ENCODE assay signal across 8 cellular contexts in genomic region chr1:204151562-204152309, GRCh38. TPM values are rescaled to one million over a fixed set of nuclear protein-coding genes. Genes with fewer than 3 reads are reported as not detected.
DNase-seq lines count a peak whose midpoint lies in the region; ATAC-seq, FAIRE-seq and TF ChIP-seq lines count a peak whose summit lies in the region.

TSS of gene ETNK2 (minus strand) at chr1:204152044. CDS start at chr1:204151852, 192 bp downstream.

- POLR2A ChIA-PET in endothelial cell of umbilical vein (lab: Charles Lee), result interaction anchor here (0.7 to 0.8 kb wide), 2 partner anchors 13 to 101 kb away, joined by 3 read pairs; no protein-coding TSS in a partner anchor

- no peak for TF ChIP-seq POLR2A in endothelial cell of umbilical vein (IDR thresholded peaks at IDR 0.05; ENCODE audit: low read depth, low read length)

- H3K9me1 ChIP-seq in endothelial cell of umbilical vein (replicated peaks; ENCODE audit: control insufficient read depth, extremely low read depth, insufficient read depth, low read length), result no peaks in the 10 kb centered on the region

- peak within 1 kb of the TSS; percentile 85 for H2AFZ ChIP-seq in endothelial cell of umbilical vein (ENCODE audit: low read depth, low read length)

- TF ChIP-seq CTCF in endothelial cell of umbilical vein (IDR thresholded peaks at IDR 0.05; ENCODE audit: extremely low read depth in 1 of 2, insufficient read depth in 1 of 2, low read depth in 1 of 2, low read length in 2 of 2), result no peak

- H3K9me3 ChIP-seq in endothelial cell of umbilical vein (replicated peaks; ENCODE audit: control insufficient read depth, insufficient read depth, low read length), result no peaks in the 10 kb centered on the region
- no peaks in the 10 kb centered on the region for H3K9me3 ChIP-seq in mucosa of rectum (ENCODE audit: control insufficient read depth in 2 of 2, low read length in 2 of 2)

- BruUV-seq in endothelial cell of umbilical vein (replicated peaks; lab: Mats Ljungman, UMichigan), result no TSS peak

- peak within 1 kb of the TSS; percentile 39 for H3K4me2 ChIP-seq in endothelial cell of umbilical vein (ENCODE audit: insufficient read depth, low read length)

- no peaks in the 10 kb centered on the region for H3K79me2 ChIP-seq in endothelial cell of umbilical vein (ENCODE audit: control insufficient read depth, insufficient read depth, low read length)

- FAIRE-seq in endothelial cell of umbilical vein (lab: Jason Lieb, UNC), result peak; percentile 47

- intact Hi-C loops in endothelial cell of umbilical vein (cut with micrococcal nuclease), result loop anchor here (1.0 to 2.0 kb wide), 2 partner anchors 21 to 290 kb away; partner anchors contain the start of gene SNRPE

- dilution Hi-C loops in endothelial cell of umbilical vein (cut with MboI; ENCODE audit: extremely low pct_ligation_motif_present, low sequenced_read_pairs), result loop anchor here (25.0 kb wide), 1 partner anchor 186 kb away; no protein-coding TSS in a partner anchor

- H3K27ac ChIP-seq in endothelial cell of umbilical vein (ENCODE audit: insufficient read depth, low read depth, low read length) (no peak within 1 kb of the TSS), mucosa of rectum (ENCODE audit: low read depth in 2 of 2, low read length in 2 of 2) (peak within 1 kb of the TSS; percentile 32 to 34)

- peak within 1 kb of the TSS; percentile 69 for H3K9ac ChIP-seq in endothelial cell of umbilical vein (replicated peaks; ENCODE audit: extremely low read depth, insufficient read depth, low read length)
- peak within 1 kb of the TSS in 1 of 2 donors; percentile 56 for H3K9ac ChIP-seq in mucosa of rectum (ENCODE audit: low read depth in 1 of 2, low read length in 2 of 2)

- H3K36me3 ChIP-seq in endothelial cell of umbilical vein (ENCODE audit: control insufficient read depth in 2 of 2, extremely low read depth in 1 of 2, insufficient read depth in 2 of 2, low read length in 2 of 2) (no peaks in the 10 kb centered on the region), mucosa of rectum (ENCODE audit: control insufficient read depth in 2 of 2, insufficient read depth in 2 of 2, low read length in 2 of 2) (no peaks in the 10 kb centered on the region)

- CTCF ChIA-PET in endothelial cell of umbilical vein (lab: Charles Lee), result interaction anchor here (0.8 to 3.8 kb wide), 16 partner anchors 11 to 281 kb away, joined by 3 to 29 read pairs (median 4); partner anchors contain the start of genes GOLT1A and SOX13

- DNase-seq in GM03348 (ENCODE audit: low spot score), result peak; percentile 76
- DNase-seq in NCI-H2227 (lab: John Stamatoyannopoulos, UW; ENCODE audit: unreplicated experiment), result peak; percentile 86
- DNase-seq in activated CD8-positive, alpha-beta memory T cell treated with anti-CD3 and anti-CD28 coated beads, Interleukin-2, amount 50 U/mL, for 4 hours, result peak; percentile 65
- peak; percentile 61 for DNase-seq in endothelial cell of umbilical vein (ENCODE audit: low read depth, low spot score)
- peak; percentile 21 to 30 for DNase-seq in stimulated activated CD8-positive, alpha-beta memory T cell treated with anti-CD3 and anti-CD28 coated beads, Interleukin-7, amount 100 ng/mL, for 1 hour (ENCODE audit: low read depth in 2 of 2)

- peaks cover 5% of the 10 kb centered on the region for H3K4me1 ChIP-seq in endothelial cell of umbilical vein (ENCODE audit: control insufficient read depth, extremely low read depth, insufficient read depth, low read length)
- peaks cover 0 to 8% of the 10 kb centered on the region in 2 donors for H3K4me1 ChIP-seq in mucosa of rectum (ENCODE audit: control insufficient read depth in 2 of 2, insufficient read depth in 2 of 2, low read length in 2 of 2)

- no peak for ATAC-seq in GM21717 (IDR thresholded peaks at IDR 0.05; ENCODE audit: unreplicated experiment)
- ATAC-seq in HG03439 (IDR thresholded peaks at IDR 0.05; ENCODE audit: unreplicated experiment), result no peak

- H4K20me1 ChIP-seq in endothelial cell of umbilical vein (replicated peaks; ENCODE audit: control insufficient read depth, extremely low read depth, insufficient read depth, low read length), result no peaks in the 10 kb centered on the region

- no peaks in the 10 kb centered on the region for H3K27me3 ChIP-seq in endothelial cell of umbilical vein (ENCODE audit: control insufficient read depth in 2 of 2, insufficient read depth in 2 of 2, low read length in 2 of 2)
- H3K27me3 ChIP-seq in mucosa of rectum (ENCODE audit: control insufficient read depth in 2 of 2, insufficient read depth in 2 of 2, low read length in 2 of 2), result peaks cover 7 to 14% of the 10 kb centered on the region in 2 donors

- H3K4me3 ChIP-seq in endothelial cell of umbilical vein (replicated peaks in 1 of 3; ENCODE audit: insufficient read depth in 1 of 3, low read depth in 1 of 3, low read length in 3 of 3) (peak within 1 kb of the TSS; percentile 20 to 78 (median 53)), mucosa of rectum (ENCODE audit: low read length in 2 of 2) (peak within 1 kb of the TSS; percentile 49 to 52)

TF ChIP-seq in endothelial cell of umbilical vein, 7 proteins besides CTCF, POLR2A, EP300 and RAD21:
- TF ChIP-seq POLR2AphosphoS5 (IDR thresholded peaks at IDR 0.05; ENCODE audit: insufficient read depth, low read depth, low read length) (peak; percentile 49), EZH2 (IDR thresholded peaks at IDR 0.05; ENCODE audit: borderline replicate concordance, low read depth, low read length, severe bottlenecking) (peak; percentile 43), JUN (IDR thresholded peaks at IDR 0.05; ENCODE audit: borderline replicate concordance, insufficient read depth, insufficient read length, low read depth) (no peak), MAX (IDR thresholded peaks at IDR 0.05; ENCODE audit: insufficient read depth, insufficient read length) (no peak)

RNA-seq across cellular contexts. Expression of gene ETNK2, which starts in this region (rescaled TPM):
- 13.5 and 15.5 TPM in 2 replicates for total RNA-seq in endothelial cell of umbilical vein
- polyA plus RNA-seq in endothelial cell of umbilical vein, result 27.5 and 32.9 TPM in 2 replicates
- 21.2 and 23.3 TPM in 2 replicates for polyA plus RNA-seq in endothelial cell of umbilical vein (2011; cell fraction: cytosol; rRNA removed)
- polyA plus RNA-seq in endothelial cell of umbilical vein (2011; cell fraction: nucleus; rRNA removed), result 12.9 and 13.5 TPM in 2 replicates
- polyA plus RNA-seq in endothelial cell of umbilical vein (2012), result 17.5 and 18.0 TPM in 2 replicates
- polyA minus RNA-seq in endothelial cell of umbilical vein, result 37.9 and 50.1 TPM in 2 replicates
- polyA minus RNA-seq in endothelial cell of umbilical vein (2011; cell fraction: cytosol; rRNA and poly(A)+ RNA removed), result not detected
- polyA minus RNA-seq in endothelial cell of umbilical vein (2011; cell fraction: nucleus; rRNA and poly(A)+ RNA removed), result 9.8 and 10.2 TPM in 2 replicates

Comparison
In these comparisons a context has a peak if more than half of its experiments do, and no peak if none do; other contexts are left out.
1. DNase-seq: peak in every context shown above with its lines; median percentile 86 in NCI-H2227; 76 in GM03348; 65 in activated CD8-positive, alpha-beta memory T cell treated with anti-CD3 and anti-CD28 coated beads, Interleukin-2, amount 50 U/mL, for 4 hours; 61 in endothelial cell of umbilical vein; 26 in stimulated activated CD8-positive, alpha-beta memory T cell treated with anti-CD3 and anti-CD28 coated beads, Interleukin-7, amount 100 ng/mL, for 1 hour.